22 cellular contexts compared by ENCODE assay signal in genomic region chr3:157237886-157238285, GRCh38.
"Had no signal": no experiment of that assay in that cellular context is flagged by ENCODE, and none has a peak within 500 bp of the region (broad histone marks: within the 10 kb centered on the region; RNA-seq: fewer than 3 reads in every experiment).

No MANE protein-coding gene starts in this region.

- H3K4me3 Mint-ChIP-seq: endodermal cell; immature natural killer cell; natural killer cell treated with Interleukin-12 subunit alpha and Interleukin-12 subunit beta and Interleukin-15 and Interleukin-18, amount 100 ng/mL, for 72 hours; neural progenitor cell; type B pancreatic cell had no signal

- H3K9me3 Mint-ChIP-seq: endodermal cell; immature natural killer cell; natural killer cell treated with Interleukin-12 subunit alpha and Interleukin-12 subunit beta and Interleukin-15 and Interleukin-18, amount 100 ng/mL, for 72 hours; neural progenitor cell; type B pancreatic cell had no signal

- H3K4me3 ChIP-seq: colonic mucosa, lung, neural progenitor cell, pancreas, skin epidermis, stomach had no signal

- H3K9me3 ChIP-seq: colonic mucosa, pancreas, stomach had no signal

- H3K27me3 ChIP-seq: colonic mucosa, neural progenitor cell, pancreas, stomach had no signal

- H3K4me2 ChIP-seq: neural progenitor cell had no signal

- H2AFZ ChIP-seq: neural progenitor cell had no signal

- ATAC-seq: foreskin keratinocyte; left colon; left ventricle myocardium superior; natural killer cell treated with Interleukin-12 subunit alpha and Interleukin-12 subunit beta and Interleukin-15 and Interleukin-18, amount 100 ng/mL, for 72 hours; pancreas; sciatic nerve had no signal

- DNase-seq: colonic mucosa; dermis blood vessel endothelial cell; effector CD4-positive, alpha-beta T cell; endodermal cell; erythroblast; foreskin keratinocyte; immature natural killer cell; kidney; left colon; left ventricle myocardium superior; occipital lobe; pancreas; stimulated activated CD4-positive, alpha-beta T cell treated with anti-CD3 and anti-CD28 coated beads, Interleukin-2, amount 100 ng/mL, for 24 hours; stimulated activated naive CD4-positive, alpha-beta T cell; stomach had no signal

- H3K36me3 Mint-ChIP-seq: immature natural killer cell; natural killer cell treated with Interleukin-12 subunit alpha and Interleukin-12 subunit beta and Interleukin-15 and Interleukin-18, amount 100 ng/mL, for 72 hours; type B pancreatic cell had no signal

- H3K27me3 Mint-ChIP-seq: progenitor cell of endocrine pancreas had no signal

- H3K36me3 ChIP-seq: colonic mucosa, neural progenitor cell, pancreas, stomach had no signal

- H3K27ac Mint-ChIP-seq: endodermal cell; immature natural killer cell; natural killer cell treated with Interleukin-12 subunit alpha and Interleukin-12 subunit beta and Interleukin-15 and Interleukin-18, amount 100 ng/mL, for 72 hours; neural progenitor cell; progenitor cell of endocrine pancreas; type B pancreatic cell had no signal

- H3K9ac ChIP-seq: neural progenitor cell had no signal

- H3K4me1 ChIP-seq: colonic mucosa, foreskin keratinocyte, neural progenitor cell, pancreas had no signal

- H3K27ac ChIP-seq: colonic mucosa, foreskin keratinocyte, neural progenitor cell, pancreas, skin epidermis had no signal
